19 cellular contexts compared by ENCODE assay signal in genomic region chr9:7258688-7259396, GRCh38.
"Had no signal": no experiment of that assay in that cellular context is flagged by ENCODE, and none has a peak within 500 bp of the region (broad histone marks: within the 10 kb centered on the region; RNA-seq: fewer than 3 reads in every experiment).

No MANE protein-coding gene starts in this region.

- H3K36me3 ChIP-seq: gastrocnemius medialis, lower lobe of right lung, ovary, sigmoid colon, tibial artery had no signal

- H3K4me1 ChIP-seq: gastrocnemius medialis, lower lobe of right lung, psoas muscle, sigmoid colon, testis, tibial artery had no signal

- DNase-seq: dorsolateral prefrontal cortex; effector CD4-positive, alpha-beta T cell; gastrocnemius medialis; head of caudate nucleus; left ventricle myocardium superior; lower lobe of right lung; natural killer cell; occipital lobe; ovary; posterior cingulate gyrus; psoas muscle; right cardiac atrium; sigmoid colon; stimulated activated CD4-positive, alpha-beta T cell treated with anti-CD3 and anti-CD28 coated beads, Interleukin-2, amount 100 ng/mL, for 24 hours; stimulated activated CD4-positive, alpha-beta T cell treated with anti-CD3 and anti-CD28 coated beads, Interleukin-4, amount 100 ng/mL, for 24 hours; stimulated activated naive CD8-positive, alpha-beta T cell treated with anti-CD3 and anti-CD28 coated beads, Interleukin-15, Interleukin-2, amounts not matched to agents 100 U/mL and 50 U/mL, for 24 hours; substantia nigra; testis; tibial artery had no signal

- ATAC-seq: gastrocnemius medialis; left ventricle myocardium superior; lower lobe of right lung; psoas muscle; right cardiac atrium; stimulated activated naive CD8-positive, alpha-beta T cell treated with anti-CD3 and anti-CD28 coated beads, Interleukin-15, Interleukin-2, amounts not matched to agents 100 U/mL and 50 U/mL, for 24 hours had no signal

- H3K27ac ChIP-seq: dorsolateral prefrontal cortex, gastrocnemius medialis, lower lobe of right lung, ovary, psoas muscle, sigmoid colon, testis, tibial artery had no signal

- H3K4me3 ChIP-seq: dorsolateral prefrontal cortex, gastrocnemius medialis, lower lobe of right lung, ovary, psoas muscle, sigmoid colon, testis, tibial artery had no signal

- H3K27me3 ChIP-seq: dorsolateral prefrontal cortex, gastrocnemius medialis, ovary, sigmoid colon, testis, tibial artery had no signal

- H3K9me3 ChIP-seq: gastrocnemius medialis, lower lobe of right lung, ovary, psoas muscle, sigmoid colon, testis, tibial artery had no signal
